Comparison of ENCODE assay signal across 3 cellular contexts in the genomic region with DNA sequence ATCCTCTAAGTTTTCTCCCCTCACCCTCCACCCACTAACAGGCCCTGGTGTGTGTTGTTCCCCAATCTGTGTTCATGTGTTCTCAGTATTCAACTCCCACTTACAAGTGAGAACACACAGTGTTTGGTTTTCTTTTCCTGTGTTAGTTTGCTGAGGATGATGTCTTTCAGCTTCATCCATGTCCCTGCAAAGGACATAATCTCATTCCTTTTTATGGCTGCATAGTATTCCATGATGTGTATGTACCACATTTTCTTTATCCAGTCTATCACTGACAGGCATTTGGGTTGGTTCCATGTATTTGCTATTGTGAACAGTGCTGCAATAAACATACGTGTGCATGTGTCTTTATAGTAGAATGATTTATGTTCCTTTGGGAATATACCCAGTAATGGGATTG. TPM values are rescaled to one million over a fixed set of nuclear protein-coding genes. Genes with fewer than 3 reads are reported as not detected.
"Had no signal": no experiment of that assay in that cellular context is flagged by ENCODE, and none has a peak within 500 bp of the region (broad histone marks: within the 10 kb centered on the region; RNA-seq: fewer than 3 reads in every experiment).

No MANE protein-coding gene starts in this region.

RNA-seq across cellular contexts. Expression of gene LRRC63, which starts 3.0 kb away (rescaled TPM):
- total RNA-seq: HepG2, HT-29, IMR-90 had no signal

RNA-seq across cellular contexts. Expression of gene LCP1, which starts 32.8 kb away (rescaled TPM):
- total RNA-seq: HT-29, IMR-90 had no signal
